ENCODE assay signal across 8 cellular contexts in genomic region chr2:30226144-30227032, GRCh38. TPM values are rescaled to one million over a fixed set of nuclear protein-coding genes. Genes with fewer than 3 reads are reported as not detected.
A peak's percentile ranks its signal among the peaks of the same experiment; 100 is the strongest.
DNase-seq lines count a peak whose midpoint lies in the region; ATAC-seq, FAIRE-seq and TF ChIP-seq lines count a peak whose summit lies in the region.

No MANE protein-coding gene starts in this region.

- H3K36me3 ChIP-seq in endodermal cell (ENCODE audit: control insufficient read depth, insufficient read depth, low read length) = no peaks in the 10 kb centered on the region

- peak; percentile 69 for DNase-seq in GM10266 (ENCODE audit: extremely low spot score)
- peak; percentile 45 for DNase-seq in endodermal cell
- no peak for DNase-seq in NCI-H128 (lab: John Stamatoyannopoulos, UW; ENCODE audit: unreplicated experiment)
- no peak for DNase-seq in RCC 7860 (ENCODE audit: low spot score)
- DNase-seq in medulla oblongata (ENCODE audit: extremely low spot score) = no peak
- no peak for DNase-seq in globus pallidus (ENCODE audit: low spot score)

- H3K9me3 Mint-ChIP-seq in endodermal cell = no peaks in the 10 kb centered on the region

- H3K27ac Mint-ChIP-seq in endodermal cell = no peak overlapping the region

- H3K27me3 ChIP-seq in endodermal cell (ENCODE audit: control insufficient read depth, insufficient read depth, low read length, poor library complexity, severe bottlenecking) = peaks cover 28% of the 10 kb centered on the region

- no peak overlapping the region for H3K27ac ChIP-seq in endodermal cell (ENCODE audit: low read depth, low read length)
- H3K27ac ChIP-seq in skin epidermis = peak overlapping the region in 20 of 21 experiments; percentile 11 to 92 (median 72)

- ATAC-seq in HG03095 (IDR thresholded peaks at IDR 0.05; ENCODE audit: unreplicated experiment) = peak; percentile 39

- FAIRE-seq in RCC 7860 (lab: Jason Lieb, UNC) = no peak

- WGBS in endodermal cell (ENCODE audit: insufficient coverage in 1 of 2, insufficient read length in 1 of 2), 2 experiments = 82 to 86% methylated on average over 10 of the region's 10 CpGs

- H3K9me3 ChIP-seq in endodermal cell (ENCODE audit: control insufficient read depth, low read length) = no peaks in the 10 kb centered on the region

- H3K4me1 ChIP-seq in endodermal cell (ENCODE audit: control insufficient read depth, insufficient read depth, low read length) = no peaks in the 10 kb centered on the region

- H3K27me3 Mint-ChIP-seq in endodermal cell (ENCODE audit: insufficient read depth) = peaks cover 36% of the 10 kb centered on the region

- peaks cover 28% of the 10 kb centered on the region for H3K4me1 Mint-ChIP-seq in endodermal cell

- H3K36me3 Mint-ChIP-seq in endodermal cell (ENCODE audit: low read depth) = no peaks in the 10 kb centered on the region

- TF ChIP-seq CTCF in GM10266 (IDR thresholded peaks at IDR 0.05; ENCODE audit: control insufficient read depth, insufficient read depth, low read depth, missing control alignments) (no peak), endodermal cell (conservative IDR thresholded peaks at IDR 0.05) (no peak)

- H3K9ac ChIP-seq in endodermal cell (ENCODE audit: extremely low read depth, low read length, poor library complexity, severe bottlenecking) = no peak overlapping the region

- no peak overlapping the region for H3K4me3 Mint-ChIP-seq in endodermal cell

- H3K4me3 ChIP-seq in endodermal cell (ENCODE audit: low read length) (no peak overlapping the region), skin epidermis (no peak overlapping the region)

RNA-seq across cellular contexts. Expression of gene LBH, which starts 4.9 kb away (rescaled TPM):
- 10 to 100 TPM; 48.0 to 50.0 TPM for total RNA-seq in endodermal cell
- polyA plus RNA-seq in endodermal cell (2013, experiment 1 of 2) = 23.7 TPM
- 26.7 TPM for polyA plus RNA-seq in endodermal cell (2013, experiment 2 of 2)

Comparison
In these comparisons a context has a peak if more than half of its experiments do, and no peak if none do; other contexts are left out.
1. DNase-seq: peak in GM10266 (single experiment) and endodermal cell (single experiment); none in NCI-H128 (single experiment), RCC 7860 (single experiment), medulla oblongata (single experiment) and globus pallidus (single experiment).